In the genomic region with DNA sequence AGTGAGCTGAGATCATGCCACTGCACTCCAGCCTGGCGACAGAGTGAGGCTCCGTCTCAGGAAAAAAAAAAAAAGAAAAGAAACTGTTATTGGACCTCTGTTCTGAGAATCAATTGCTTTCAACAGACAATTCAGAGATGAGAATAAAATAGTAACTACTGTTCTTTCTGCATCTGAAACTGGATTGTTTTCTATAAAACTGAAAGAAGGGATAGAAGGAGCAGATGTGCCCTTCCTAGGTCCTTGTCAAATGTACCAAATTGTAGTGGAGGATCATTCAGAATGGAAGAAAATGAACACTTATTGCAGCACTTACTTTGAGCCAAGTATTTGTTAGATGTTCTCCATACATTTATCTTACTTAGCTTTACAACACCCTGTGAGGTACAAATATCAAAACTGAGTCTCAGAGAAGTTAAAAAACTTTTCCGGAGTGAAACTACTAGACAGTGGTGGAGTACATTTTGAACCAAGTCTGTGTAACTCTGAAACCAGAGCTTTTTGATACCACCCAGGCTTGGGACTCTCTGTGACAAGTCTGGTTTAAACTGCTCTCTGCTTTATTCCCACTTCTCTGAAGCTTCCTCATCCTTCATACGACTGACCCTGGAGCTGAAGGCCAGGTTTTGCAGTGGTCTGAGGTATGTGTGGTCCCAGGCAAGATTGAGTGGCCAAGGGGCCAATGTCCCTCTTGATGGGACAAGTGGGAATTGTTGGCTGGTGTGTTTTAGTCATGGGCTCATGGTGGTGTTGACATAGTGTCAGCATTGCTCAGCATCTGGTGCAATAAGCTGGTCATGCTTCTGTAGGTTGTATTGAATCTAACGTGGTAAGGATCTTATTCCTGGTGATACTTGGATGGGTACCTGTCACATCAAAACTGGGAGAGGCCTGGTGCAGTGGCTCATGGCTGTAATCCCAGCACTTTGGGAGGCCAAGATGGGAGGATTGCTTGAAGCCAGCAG, we compare ENCODE assay signal across 21 cellular contexts. TPM values are rescaled to one million over a fixed set of nuclear protein-coding genes. Genes with fewer than 3 reads are reported as not detected.
DNase-seq lines count a peak whose midpoint lies in the region; ATAC-seq and TF ChIP-seq lines count a peak whose summit lies in the region.
"Had no signal": no experiment of that assay in that cellular context is flagged by ENCODE, and none has a peak within 500 bp of the region (broad histone marks: within the 10 kb centered on the region; RNA-seq: fewer than 3 reads in every experiment).

No MANE protein-coding gene starts in this region.

- H4K20me1 ChIP-seq in OCI-LY3 (ENCODE audit: insufficient read depth, low read length) = no peaks in the 10 kb centered on the region

- no peaks in the 10 kb centered on the region for H3K9me3 ChIP-seq in OCI-LY3 (ENCODE audit: insufficient read depth, low read length)
- H3K9me3 ChIP-seq in neuronal stem cell (replicated peaks in 1 of 2; ENCODE audit: control insufficient read depth in 2 of 2, insufficient read depth in 1 of 2, low read depth in 1 of 2, low read length in 2 of 2) = no peaks in the 10 kb centered on the region
- no peaks in the 10 kb centered on the region for H3K9me3 ChIP-seq in right atrium auricular region
- H3K9me3 ChIP-seq: MG63 had no signal

- H2BK5ac ChIP-seq in neuronal stem cell (ENCODE audit: low read length) = no peak overlapping the region

- H2AFZ ChIP-seq in OCI-LY3 (ENCODE audit: low read depth, low read length) (no peak overlapping the region), neuronal stem cell (ENCODE audit: low read length) (no peak overlapping the region)

- H3K4ac ChIP-seq in neuronal stem cell (ENCODE audit: low read length) = no peak overlapping the region

- H4K8ac ChIP-seq in neuronal stem cell (ENCODE audit: low read depth, low read length) = no peak overlapping the region

- H3K4me2 ChIP-seq in OCI-LY3 (ENCODE audit: low read length) (peak overlapping the region; percentile 30; the same call in 1 of the 2 replicates), neuronal stem cell (ENCODE audit: insufficient read depth, low read length, poor library complexity, severe bottlenecking) (no peak overlapping the region)
- H3K4me2 ChIP-seq: GM23338 had no signal

- no CpG with 5 or more reads among the region's 5 CpGs for WGBS in neuronal stem cell (ENCODE audit: extremely low coverage in 2 of 2, insufficient read length in 2 of 2, insufficient replicate concordance in 1 of 2), 2 donors

- no peak overlapping the region for H4K91ac ChIP-seq in neuronal stem cell (ENCODE audit: low read depth, low read length, poor library complexity)

- H3K4me1 ChIP-seq in OCI-LY3 (ENCODE audit: low read length) (peaks cover 18% of the 10 kb centered on the region), neuronal stem cell (ENCODE audit: control insufficient read depth in 2 of 2, insufficient read depth in 1 of 2, low read depth in 1 of 2, low read length in 2 of 2) (peaks cover 0 to 4% of the 10 kb centered on the region in 2 donors), right atrium auricular region (no peaks in the 10 kb centered on the region)

- no peak overlapping the region for H3K14ac ChIP-seq in neuronal stem cell (ENCODE audit: low read length)

- no peak overlapping the region for H2BK15ac ChIP-seq in neuronal stem cell (ENCODE audit: low read length)

- H3K36me3 ChIP-seq in OCI-LY3 (replicated peaks; ENCODE audit: low read depth, low read length) = no peaks in the 10 kb centered on the region
- H3K36me3 ChIP-seq in neuronal stem cell (replicated peaks in 1 of 2; ENCODE audit: control insufficient read depth in 2 of 2, insufficient read depth in 2 of 2, low read length in 2 of 2) = no peaks in the 10 kb centered on the region
- no peaks in the 10 kb centered on the region for H3K36me3 ChIP-seq in right atrium auricular region
- H3K36me3 ChIP-seq: MG63 had no signal

- H2BK12ac ChIP-seq in neuronal stem cell (ENCODE audit: low read length) = no peak overlapping the region

- H3K9ac ChIP-seq in OCI-LY3 (ENCODE audit: low read length) = no peak overlapping the region
- H3K9ac ChIP-seq in neuronal stem cell (ENCODE audit: low read depth, low read length, poor library complexity) = no peak overlapping the region

- peak; percentile 61 for ATAC-seq in GM19455 (IDR thresholded peaks at IDR 0.05; ENCODE audit: unreplicated experiment)
- ATAC-seq: left colon; stimulated activated naive B cell treated with anti-CD40 and anti-IgM and Interleukin-4, amounts not matched to agents 10 μg/mL and 1 μg/mL and 100 μg/mL, for 72 hours had no signal

- H3K23ac ChIP-seq in neuronal stem cell (ENCODE audit: low read depth, low read length, poor library complexity) = no peak overlapping the region

- no peaks in the 10 kb centered on the region for H3K79me1 ChIP-seq in neuronal stem cell (ENCODE audit: low read depth, low read length)

- H3K27me3 ChIP-seq in OCI-LY3 (ENCODE audit: low read depth, low read length) (0 out of 2 replicates have a peak, but pooled peaks cover 2% of the 10 kb centered on the region), neuronal stem cell (ENCODE audit: control insufficient read depth in 3 of 3, insufficient read depth in 3 of 3, low read depth in 1 of 3, low read length in 3 of 3) (peaks cover 0 to 27% (median 0%) of the 10 kb centered on the region in 3 experiments), right atrium auricular region (no peaks in the 10 kb centered on the region)

- H2BK120ac ChIP-seq in neuronal stem cell (ENCODE audit: low read depth, low read length) = no peak overlapping the region

- TF ChIP-seq CTCF in OCI-LY3 (IDR thresholded peaks at IDR 0.05; ENCODE audit: low read depth, low read length) (no peak), right atrium auricular region (IDR thresholded peaks at IDR 0.05) (no peak)

- H3K18ac ChIP-seq in neuronal stem cell (ENCODE audit: low read length) = no peak overlapping the region

- H2AK5ac ChIP-seq in neuronal stem cell (ENCODE audit: low read depth, low read length) = no peak overlapping the region

- H3K27ac ChIP-seq in OCI-LY3 (ENCODE audit: low read length) (no peak overlapping the region), neuronal stem cell (replicated peaks; ENCODE audit: low read length) (no peak overlapping the region), right atrium auricular region (no peak overlapping the region)
- H3K27ac ChIP-seq: 22Rv1, C4-2B had no signal

- H3K4me3 ChIP-seq in OCI-LY3 (ENCODE audit: low read length) = no peak overlapping the region
- no peak overlapping the region for H3K4me3 ChIP-seq in neuronal stem cell (ENCODE audit: low read length in 2 of 2)
- H3K4me3 ChIP-seq in right atrium auricular region = no peak overlapping the region
- H3K4me3 ChIP-seq: GM23338, MG63 had no signal

- DNase-seq in DMS53 (lab: John Stamatoyannopoulos, UW) (peak; percentile 30), DMS53 treated with DMSO at 0.1 percent for 48 hours (lab: John Stamatoyannopoulos, UW; ENCODE audit: unreplicated experiment) (no peak), kidney tubule cell (ENCODE audit: low spot score) (peak; percentile 30), neuronal stem cell (ENCODE audit: low spot score) (no peak), right atrium auricular region (ENCODE audit: low spot score) (no peak), NCI-H2196 (lab: John Stamatoyannopoulos, UW; ENCODE audit: unreplicated experiment) (no peak)
- DNase-seq: activated CD4-positive, CD25-positive, alpha-beta regulatory T cell; activated T-cell treated with anti-CD3 and anti-CD28 coated beads, Interleukin-2, amount 50 U/mL, for 4 hours; central memory CD4-positive, alpha-beta T cell; effector memory CD4-positive, alpha-beta T cell; left colon; MG63; NCI-H1930; NCI-H748 treated with DMSO at 0.1 percent for 48 hours; small intestine; stimulated activated naive B cell treated with anti-CD40 and anti-IgM and Interleukin-4, amounts not matched to agents 10 μg/mL and 1 μg/mL and 100 μg/mL, for 72 hours had no signal

- H3K79me2 ChIP-seq in OCI-LY3 (ENCODE audit: low read length) = no peaks in the 10 kb centered on the region

RNA-seq across cellular contexts. Expression of a gene that starts 48.2 kb away (rescaled TPM):
- polyA plus RNA-seq in neuronal stem cell (2013, experiment 1 of 2) = 6.9 TPM
- 7.1 TPM for polyA plus RNA-seq in neuronal stem cell (2013, experiment 2 of 2)
- total RNA-seq in right atrium auricular region = 1 to 10 TPM; 4.0 to 6.4 TPM

RNA-seq across cellular contexts. Expression of a gene that starts 53.0 kb away (rescaled TPM):
- 0.60 TPM for polyA plus RNA-seq in neuronal stem cell (2013, experiment 1 of 2)
- polyA plus RNA-seq in neuronal stem cell (2013, experiment 2 of 2) = 0.29 TPM
- total RNA-seq in right atrium auricular region = 10 to 100 TPM in 1 of 2 donors, under 1 TPM in 1; 0.71 to 15.5 TPM

Comparison
In these comparisons a context has a peak if more than half of its experiments do, and no peak if none do; other contexts are left out.
1. DNase-seq: peak in DMS53 (single experiment) and kidney tubule cell (single experiment); none in DMS53 treated with DMSO at 0.1 percent for 48 hours (single experiment), neuronal stem cell (single experiment), right atrium auricular region (single experiment) and NCI-H2196 (single experiment).